ENCODE assay signal across 15 cellular contexts in genomic region chr11:117837791-117838190, GRCh38. TPM values are rescaled to one million over a fixed set of nuclear protein-coding genes. Genes with fewer than 3 reads are reported as not detected.
DNase-seq lines count a peak whose midpoint lies in the region; ATAC-seq and TF ChIP-seq lines count a peak whose summit lies in the region.
"Had no signal": no experiment of that assay in that cellular context is flagged by ENCODE, and none has a peak within 500 bp of the region (broad histone marks: within the 10 kb centered on the region; RNA-seq: fewer than 3 reads in every experiment).

No MANE protein-coding gene starts in this region.

- H3K4me1 ChIP-seq in heart left ventricle (peaks cover 0 to 21% (median 7%) of the 10 kb centered on the region in 12 donors), right cardiac atrium (ENCODE audit: control insufficient read depth, insufficient read depth, low read length) (no peaks in the 10 kb centered on the region), stomach (peaks cover 8 to 16% (median 12%) of the 10 kb centered on the region in 4 donors)

- H3K4me3 ChIP-seq in heart left ventricle (no peak overlapping the region), right cardiac atrium (ENCODE audit: low read length) (no peak overlapping the region), stomach (no peak overlapping the region)

- no peaks in the 10 kb centered on the region for H3K27me3 ChIP-seq in heart left ventricle
- no peaks in the 10 kb centered on the region for H3K27me3 ChIP-seq in right cardiac atrium (ENCODE audit: control insufficient read depth, insufficient read depth)
- H3K27me3 ChIP-seq in stomach = no peaks in the 10 kb centered on the region

- H3K4me3 Mint-ChIP-seq in chondrocyte (ENCODE audit: unreplicated experiment) (no peak overlapping the region), nephron progenitor cell (no peak overlapping the region)
- H3K4me3 Mint-ChIP-seq in activated CD4-positive, alpha-beta memory T cell treated with anti-CD3 and anti-CD28 coated beads for 36 hours = no peak overlapping the region
- H3K4me3 Mint-ChIP-seq: naive B cell, T-helper 17 cell had no signal

- DNase-seq in heart left ventricle (peak in 3 of 5 donors; percentile 5 to 15 (median 13)), right cardiac atrium (no peak), chondrocyte (ENCODE audit: low spot score) (peak; percentile 69), nephron progenitor cell (no peak), GM13977 (ENCODE audit: low spot score) (no peak), putamen (ENCODE audit: low spot score) (no peak), stomach (no peak)
- no peak for DNase-seq in activated CD4-positive, alpha-beta memory T cell treated with anti-CD3 and anti-CD28 coated beads for 36 hours
- DNase-seq: activated CD4-positive, CD25-positive, alpha-beta regulatory T cell; foreskin melanocyte; GOT3; naive B cell; NCI-H446 treated with DMSO at 0.1 percent for 48 hours; SHP77 treated with DMSO at 0.1 percent for 48 hours; T-helper 17 cell had no signal

- TF ChIP-seq POLR2A in heart left ventricle (IDR thresholded peaks at IDR 0.05) (no peak), stomach (IDR thresholded peaks at IDR 0.05) (no peak)

- peaks cover 12% of the 10 kb centered on the region for H3K27me3 Mint-ChIP-seq in chondrocyte (ENCODE audit: low read depth)
- peaks cover 21% of the 10 kb centered on the region for H3K27me3 Mint-ChIP-seq in nephron progenitor cell (ENCODE audit: low read depth, poor library complexity)
- H3K27me3 Mint-ChIP-seq in activated CD4-positive, alpha-beta memory T cell treated with anti-CD3 and anti-CD28 coated beads for 36 hours = peaks cover 2% of the 10 kb centered on the region

- TF ChIP-seq EP300 in stomach (IDR thresholded peaks at IDR 0.05) = no peak

- in situ Hi-C loops in GM13977 (cut with MboI; ENCODE audit: low pct_unique_long_range_greater_than_20kb, low sequenced_read_pairs, unreplicated experiment) = no loop called here

- H3K27ac ChIP-seq in heart left ventricle (no peak overlapping the region), right cardiac atrium (ENCODE audit: low read length) (no peak overlapping the region), stomach (no peak overlapping the region)

- ATAC-seq in heart left ventricle (no peak), right cardiac atrium (no peak)
- ATAC-seq: T-helper 17 cell had no signal

- intact Hi-C loops in heart left ventricle (cut with DNase I) = no loop called here
- intact Hi-C loops in right cardiac atrium (cut with DNase I) = no loop called here
- intact Hi-C loops in activated CD4-positive, alpha-beta memory T cell treated with anti-CD3 and anti-CD28 coated beads for 36 hours (cut with micrococcal nuclease) = no loop called here
- intact Hi-C loops in stomach (cut with DNase I; ENCODE audit: low total_unique reads) = no loop called here

- peaks cover 0 to 50% (median 23%) of the 10 kb centered on the region in 9 donors for H3K36me3 ChIP-seq in heart left ventricle
- H3K36me3 ChIP-seq in stomach = peaks cover 0 to 62% (median 12%) of the 10 kb centered on the region in 4 donors

- H3K36me3 Mint-ChIP-seq in chondrocyte (ENCODE audit: low read depth) (no peaks in the 10 kb centered on the region), nephron progenitor cell (ENCODE audit: low read depth) (no peaks in the 10 kb centered on the region)
- H3K36me3 Mint-ChIP-seq in activated CD4-positive, alpha-beta memory T cell treated with anti-CD3 and anti-CD28 coated beads for 36 hours = no peaks in the 10 kb centered on the region
- H3K36me3 Mint-ChIP-seq: naive B cell had no signal

- H3K9me3 ChIP-seq in heart left ventricle = no peaks in the 10 kb centered on the region
- H3K9me3 ChIP-seq in right cardiac atrium (ENCODE audit: control insufficient read depth, low read length) = no peaks in the 10 kb centered on the region
- no peaks in the 10 kb centered on the region for H3K9me3 ChIP-seq in stomach

- WGBS in heart left ventricle, 4 donors = 81 to 91% (median 85%) methylated on average over 8 of the region's 8 CpGs
- WGBS in right cardiac atrium = 82% methylated on average over 8 of the region's 8 CpGs
- 57 to 69% (median 64%) methylated on average over 7 to 8 of the region's 8 CpGs for WGBS in stomach, 5 donors

- CTCF ChIA-PET in activated CD4-positive, alpha-beta memory T cell treated with anti-CD3 and anti-CD28 coated beads for 36 hours (lab: Charles Lee) = interaction anchor here (1.0 kb wide), 1 partner anchor 109 kb away, joined by 3 read pairs; no protein-coding TSS in a partner anchor

- POLR2A ChIA-PET in activated CD4-positive, alpha-beta memory T cell treated with anti-CD3 and anti-CD28 coated beads for 36 hours (lab: Charles Lee) = no interaction called here

- H3K27ac Mint-ChIP-seq in chondrocyte (ENCODE audit: unreplicated experiment) = no peak overlapping the region
- peak overlapping the region; percentile 55 for H3K27ac Mint-ChIP-seq in nephron progenitor cell
- no peak overlapping the region for H3K27ac Mint-ChIP-seq in activated CD4-positive, alpha-beta memory T cell treated with anti-CD3 and anti-CD28 coated beads for 36 hours
- H3K27ac Mint-ChIP-seq: T-helper 17 cell had no signal

- TF ChIP-seq CTCF in heart left ventricle (IDR thresholded peaks at IDR 0.05) (no peak), chondrocyte (IDR thresholded peaks at IDR 0.05) (no peak), nephron progenitor cell (IDR thresholded peaks at IDR 0.05) (no peak), GM13977 (IDR thresholded peaks at IDR 0.05; ENCODE audit: extremely low read depth, insufficient read depth, missing control alignments) (no peak), stomach (IDR thresholded peaks at IDR 0.05) (no peak)

- H3K4me1 Mint-ChIP-seq in chondrocyte (ENCODE audit: low read depth) (no peaks in the 10 kb centered on the region), nephron progenitor cell (peaks cover 42% of the 10 kb centered on the region)
- no peaks in the 10 kb centered on the region for H3K4me1 Mint-ChIP-seq in activated CD4-positive, alpha-beta memory T cell treated with anti-CD3 and anti-CD28 coated beads for 36 hours (ENCODE audit: low read depth)
- H3K4me1 Mint-ChIP-seq: naive B cell, T-helper 17 cell had no signal

- H3K9me3 Mint-ChIP-seq in chondrocyte (ENCODE audit: low read depth) (no peaks in the 10 kb centered on the region), nephron progenitor cell (no peaks in the 10 kb centered on the region)
- no peaks in the 10 kb centered on the region for H3K9me3 Mint-ChIP-seq in activated CD4-positive, alpha-beta memory T cell treated with anti-CD3 and anti-CD28 coated beads for 36 hours
- H3K9me3 Mint-ChIP-seq: naive B cell had no signal

RNA-seq across cellular contexts. Expression of gene FXYD2, which starts 13.2 kb away (rescaled TPM):
- 1 to 10 TPM in 5 of 9 donors, under 1 TPM in 3, not detected in 1; 0.48 to 2.7 (median 1.8) TPM for total RNA-seq in heart left ventricle
- 1 to 10 TPM in 1 of 2 donors, under 1 TPM in 1; 0.53 to 1.8 TPM for polyA plus RNA-seq in heart left ventricle
- total RNA-seq in right cardiac atrium = 1 to 10 TPM; 1.1 to 4.0 (median 1.9) TPM
- 2.1 TPM for polyA plus RNA-seq in right cardiac atrium
- total RNA-seq in chondrocyte = not detected in 3 replicates
- total RNA-seq in activated CD4-positive, alpha-beta memory T cell treated with anti-CD3 and anti-CD28 coated beads for 36 hours = not detected
- 1 to 10 TPM in 1 of 5 donors, under 1 TPM in 1, not detected in 3; 0.45 to 7.0 TPM for total RNA-seq in stomach
- polyA plus RNA-seq in stomach = 1 to 10 TPM; 1.0 to 7.8 (median 4.0) TPM

RNA-seq across cellular contexts. Expression of gene FXYD6, which starts 38.7 kb away (rescaled TPM):
- 10 to 100 TPM; 24.6 to 51.2 (median 35.0) TPM for total RNA-seq in heart left ventricle
- 10 to 100 TPM; 51.2 to 54.0 TPM for polyA plus RNA-seq in heart left ventricle
- total RNA-seq in right cardiac atrium = 10 to 100 TPM; 36.1 to 47.8 (median 40.9) TPM
- 54.1 TPM for polyA plus RNA-seq in right cardiac atrium
- total RNA-seq in chondrocyte = 0.53 to 3.0 TPM (median 2.8 TPM) in 3 replicates
- total RNA-seq in activated CD4-positive, alpha-beta memory T cell treated with anti-CD3 and anti-CD28 coated beads for 36 hours = under 1 TPM; 0.26 to 0.61 TPM
- 100 to 1,000 TPM in 1 of 5 donors, 10 to 100 TPM in 4; 12.7 to 187 (median 47.0) TPM for total RNA-seq in stomach
- polyA plus RNA-seq in stomach = 10 to 100 TPM; 22.5 to 39.4 (median 25.6) TPM

RNA-seq across cellular contexts. Expression of gene DSCAML1, which starts 40.8 kb away (rescaled TPM):
- total RNA-seq in heart left ventricle (1 to 10 TPM in 3 of 9 donors, under 1 TPM in 6; 0.05 to 1.7 (median 0.81) TPM), right cardiac atrium (1 to 10 TPM in 2 of 4 donors, under 1 TPM in 2; 0.45 to 1.4 (median 1.1) TPM), chondrocyte (not detected in 3 replicates), stomach (1 to 10 TPM in 2 of 5 donors, under 1 TPM in 3; 0.14 to 2.9 (median 0.45) TPM)
- polyA plus RNA-seq in heart left ventricle (under 1 TPM; 0.11 to 0.76 TPM), right cardiac atrium (0.70 TPM), stomach (under 1 TPM; 0.08 to 0.75 (median 0.46) TPM)
- under 1 TPM; 0.29 to 0.67 TPM for total RNA-seq in activated CD4-positive, alpha-beta memory T cell treated with anti-CD3 and anti-CD28 coated beads for 36 hours

Comparison
In these comparisons a context has a peak if more than half of its experiments do, and no peak if none do; other contexts are left out.
1. DNase-seq: peak in heart left ventricle (3 of 5) and chondrocyte (single experiment); none in right cardiac atrium (0 of 3), nephron progenitor cell (single experiment), GM13977 (single experiment), putamen (single experiment), activated CD4-positive, alpha-beta memory T cell treated with anti-CD3 and anti-CD28 coated beads for 36 hours (single experiment) and stomach (single experiment).